Comparison of ENCODE assay signal across 23 cellular contexts in genomic region chr9:115469826-115470225, GRCh38.
DNase-seq lines count a peak whose midpoint lies in the region; ATAC-seq and TF ChIP-seq lines count a peak whose summit lies in the region.
"Had no signal": no experiment of that assay in that cellular context is flagged by ENCODE, and none has a peak within 500 bp of the region (broad histone marks: within the 10 kb centered on the region; RNA-seq: fewer than 3 reads in every experiment).

No MANE protein-coding gene starts in this region.

- H3K36me3 ChIP-seq in HUES6 (ENCODE audit: control insufficient read depth, insufficient read depth, low read length) (peaks cover 12% of the 10 kb centered on the region), endodermal cell (ENCODE audit: control insufficient read depth, insufficient read depth, low read length) (no peaks in the 10 kb centered on the region), upper lobe of left lung (no peaks in the 10 kb centered on the region)
- H3K36me3 ChIP-seq: BLaER1 treated with 17β-estradiol and CSF1 and Interleukin-3, amounts not matched to agents 10 nM and 100 nM; MG63 had no signal

- H3K4me3 ChIP-seq in HUES6 (ENCODE audit: low read depth, low read length) = no peak overlapping the region
- H3K4me3 ChIP-seq in endodermal cell (ENCODE audit: low read length) = no peak overlapping the region
- no peak overlapping the region for H3K4me3 ChIP-seq in upper lobe of left lung
- H3K4me3 ChIP-seq: BLaER1 treated with 17β-estradiol and CSF1 and Interleukin-3, amounts not matched to agents 10 nM and 100 nM; MG63 had no signal

- H3K27me3 Mint-ChIP-seq in endodermal cell (ENCODE audit: insufficient read depth) = no peaks in the 10 kb centered on the region
- peaks cover 5% of the 10 kb centered on the region for H3K27me3 Mint-ChIP-seq in activated T-cell treated with anti-CD3 and anti-CD28 coated beads, Interleukin-2, amount 50 U/mL, for 4 hours (ENCODE audit: low read depth)
- H3K27me3 Mint-ChIP-seq: CD4-positive, alpha-beta T cell had no signal

- H3K9ac ChIP-seq in HUES6 (ENCODE audit: low read length) (no peak overlapping the region), endodermal cell (ENCODE audit: extremely low read depth, low read length, poor library complexity, severe bottlenecking) (no peak overlapping the region)
- H3K9ac ChIP-seq: BLaER1 treated with 17β-estradiol and CSF1 and Interleukin-3, amounts not matched to agents 10 nM and 100 nM had no signal

- WGBS in endodermal cell (ENCODE audit: insufficient coverage in 1 of 2, insufficient read length in 1 of 2), 2 experiments = 73 to 90% methylated on average over 1 to 2 of the region's 2 CpGs
- 73 to 78% methylated on average over 2 of the region's 2 CpGs for WGBS in upper lobe of left lung, 2 donors

- peaks cover 8% of the 10 kb centered on the region for H3K9me3 ChIP-seq in HUES6 (ENCODE audit: control insufficient read depth, insufficient read depth, low read depth, low read length)
- H3K9me3 ChIP-seq in endodermal cell (ENCODE audit: control insufficient read depth, low read length) = peaks cover 26% of the 10 kb centered on the region
- H3K9me3 ChIP-seq in upper lobe of left lung = peaks cover 0 to 8% (median 3%) of the 10 kb centered on the region in 4 donors
- H3K9me3 ChIP-seq: MG63 had no signal

- TF ChIP-seq POLR2A in upper lobe of left lung (IDR thresholded peaks at IDR 0.05) = no peak

- H3K27ac ChIP-seq in HUES6 (ENCODE audit: low read depth, low read length) (peak overlapping the region; percentile 2; the same call in 1 of the 2 replicates), endodermal cell (ENCODE audit: low read depth, low read length) (no peak overlapping the region), upper lobe of left lung (no peak overlapping the region)
- H3K27ac ChIP-seq: 22Rv1; BLaER1 treated with 17β-estradiol and CSF1 and Interleukin-3, amounts not matched to agents 10 nM and 100 nM had no signal

- no peak for TF ChIP-seq EP300 in upper lobe of left lung (IDR thresholded peaks at IDR 0.05)

- peaks cover 18% of the 10 kb centered on the region for H3K36me3 Mint-ChIP-seq in endodermal cell (ENCODE audit: low read depth)
- no peaks in the 10 kb centered on the region for H3K36me3 Mint-ChIP-seq in activated T-cell treated with anti-CD3 and anti-CD28 coated beads, Interleukin-2, amount 50 U/mL, for 4 hours (ENCODE audit: insufficient read depth)

- ATAC-seq in upper lobe of left lung (ENCODE audit: low FRiP score in 2 of 2) = no peak
- no peak for ATAC-seq in activated T-cell treated with anti-CD3 and anti-CD28 coated beads, Interleukin-2, amount 50 U/mL, for 4 hours
- ATAC-seq: SK-N-SH treated with all-trans-retinoic acid at 6 μM for 48 hours, T-helper 17 cell had no signal

- no peak for TF ChIP-seq CTCF in endodermal cell (conservative IDR thresholded peaks at IDR 0.05)
- TF ChIP-seq CTCF in upper lobe of left lung (IDR thresholded peaks at IDR 0.05) = no peak

- peaks cover 39% of the 10 kb centered on the region for H3K4me1 Mint-ChIP-seq in endodermal cell
- no peaks in the 10 kb centered on the region for H3K4me1 Mint-ChIP-seq in activated T-cell treated with anti-CD3 and anti-CD28 coated beads, Interleukin-2, amount 50 U/mL, for 4 hours (ENCODE audit: low read depth)
- H3K4me1 Mint-ChIP-seq: T-helper 17 cell had no signal

- H3K9me3 Mint-ChIP-seq in endodermal cell = peaks cover 21% of the 10 kb centered on the region
- no peaks in the 10 kb centered on the region for H3K9me3 Mint-ChIP-seq in activated T-cell treated with anti-CD3 and anti-CD28 coated beads, Interleukin-2, amount 50 U/mL, for 4 hours
- H3K9me3 Mint-ChIP-seq: CD4-positive, alpha-beta T cell had no signal

- peaks cover 43% of the 10 kb centered on the region for H3K4me1 ChIP-seq in HUES6 (ENCODE audit: control insufficient read depth, insufficient read depth, low read length)
- H3K4me1 ChIP-seq in endodermal cell (ENCODE audit: control insufficient read depth, insufficient read depth, low read length) = no peaks in the 10 kb centered on the region
- H3K4me1 ChIP-seq in upper lobe of left lung = no peaks in the 10 kb centered on the region
- H3K4me1 ChIP-seq: BLaER1 treated with 17β-estradiol and CSF1 and Interleukin-3, amounts not matched to agents 10 nM and 100 nM had no signal

- H3K4me3 Mint-ChIP-seq in endodermal cell = no peak overlapping the region
- no peak overlapping the region for H3K4me3 Mint-ChIP-seq in activated T-cell treated with anti-CD3 and anti-CD28 coated beads, Interleukin-2, amount 50 U/mL, for 4 hours
- H3K4me3 Mint-ChIP-seq: CD4-positive, alpha-beta T cell; H9; T-helper 17 cell had no signal

- peak overlapping the region; percentile 7 for H3K27ac Mint-ChIP-seq in endodermal cell
- H3K27ac Mint-ChIP-seq: CD4-positive, alpha-beta T cell; T-helper 17 cell had no signal

- no peaks in the 10 kb centered on the region for H3K27me3 ChIP-seq in HUES6 (ENCODE audit: control insufficient read depth, insufficient read depth, low read length)
- H3K27me3 ChIP-seq in endodermal cell (ENCODE audit: control insufficient read depth, insufficient read depth, low read length, poor library complexity, severe bottlenecking) = no peaks in the 10 kb centered on the region
- no peaks in the 10 kb centered on the region for H3K27me3 ChIP-seq in upper lobe of left lung
- H3K27me3 ChIP-seq: BLaER1 treated with 17β-estradiol and CSF1 and Interleukin-3, amounts not matched to agents 10 nM and 100 nM; MG63 had no signal

- DNase-seq in NCI-H2171 treated with DMSO at 0.1 percent for 48 hours (lab: John Stamatoyannopoulos, UW) = peak; percentile 5
- no peak for DNase-seq in NCI-H2171 (lab: John Stamatoyannopoulos, UW)
- no peak for DNase-seq in endodermal cell
- peak; percentile 19 for DNase-seq in renal cortical epithelial cell (ENCODE audit: low read depth)
- no peak for DNase-seq in NCI-H345 treated with DMSO at 0.1 percent for 48 hours (lab: John Stamatoyannopoulos, UW; ENCODE audit: unreplicated experiment)
- DNase-seq in upper lobe of left lung = no peak
- no peak for DNase-seq in activated T-cell treated with anti-CD3 and anti-CD28 coated beads, Interleukin-2, amount 50 U/mL, for 4 hours
- DNase-seq: CD4-positive, alpha-beta T cell; DMS53; H9; IMR-90; KG1; MG63; NCI-H1105 treated with DMSO at 0.1 percent for 48 hours; NCI-H146; NCI-H2029 treated with DMSO at 0.1 percent for 48 hours; NCI-H345; NCI-H748 treated with DMSO at 0.1 percent for 48 hours; T-helper 17 cell had no signal

Comparison
In these comparisons a context has a peak if more than half of its experiments do, and no peak if none do; other contexts are left out.
1. DNase-seq: peak in NCI-H2171 treated with DMSO at 0.1 percent for 48 hours (single experiment) and renal cortical epithelial cell (single experiment); none in NCI-H2171 (single experiment), endodermal cell (single experiment), NCI-H345 treated with DMSO at 0.1 percent for 48 hours (single experiment), upper lobe of left lung (0 of 2) and activated T-cell treated with anti-CD3 and anti-CD28 coated beads, Interleukin-2, amount 50 U/mL, for 4 hours (single experiment).